In the genomic region with DNA sequence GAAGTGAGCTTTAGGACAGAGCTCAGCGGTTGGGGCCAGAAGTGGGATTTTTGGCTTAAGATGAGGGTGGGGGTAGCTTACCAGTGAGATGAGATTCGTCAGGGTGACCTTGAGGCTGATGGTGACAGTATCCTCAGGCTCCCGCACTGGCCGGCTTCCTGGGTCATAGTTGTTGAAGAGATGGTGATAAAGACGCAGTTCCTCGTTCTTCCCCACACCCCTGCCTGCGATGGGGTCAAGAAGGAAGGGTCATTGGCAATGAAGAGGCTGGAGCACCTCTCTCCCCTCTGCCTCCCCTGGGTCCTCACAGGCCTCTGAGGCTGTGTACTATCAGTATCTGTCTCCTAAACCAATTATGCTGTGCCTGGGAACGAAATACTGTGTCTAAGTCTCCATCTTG, we compare ENCODE assay signal across 14 cellular contexts. TPM values are rescaled to one million over a fixed set of nuclear protein-coding genes. Genes with fewer than 3 reads are reported as not detected.
DNase-seq lines count a peak whose midpoint lies in the region; ATAC-seq and TF ChIP-seq lines count a peak whose summit lies in the region.
"Had no signal": no experiment of that assay in that cellular context is flagged by ENCODE, and none has a peak within 500 bp of the region (broad histone marks: within the 10 kb centered on the region; RNA-seq: fewer than 3 reads in every experiment).

No MANE protein-coding gene starts in this region.

- no peaks in the 10 kb centered on the region for H3K9me3 ChIP-seq in T-helper 17 cell (ENCODE audit: control insufficient read depth, low read length, poor library complexity, severe bottlenecking)
- no peaks in the 10 kb centered on the region for H3K9me3 ChIP-seq in esophagus (ENCODE audit: control insufficient read depth in 2 of 2, insufficient read depth in 1 of 2, low read depth in 1 of 2, low read length in 1 of 2)
- H3K9me3 ChIP-seq in stomach, result no peaks in the 10 kb centered on the region
- H3K9me3 ChIP-seq in Peyer's patch, result no peaks in the 10 kb centered on the region
- H3K9me3 ChIP-seq in aorta (ENCODE audit: control insufficient read depth, low read length), result no peaks in the 10 kb centered on the region
- H3K9me3 ChIP-seq: thoracic aorta had no signal

- peaks cover 0 to 6% of the 10 kb centered on the region in 2 donors for H3K36me3 ChIP-seq in esophagus (ENCODE audit: control insufficient read depth in 2 of 2, insufficient read depth in 2 of 2, low read length in 1 of 2)
- peaks cover 0 to 2% (median under 1%) of the 10 kb centered on the region in 4 donors for H3K36me3 ChIP-seq in stomach
- H3K36me3 ChIP-seq in Peyer's patch, result no peaks in the 10 kb centered on the region
- no peaks in the 10 kb centered on the region for H3K36me3 ChIP-seq in aorta (ENCODE audit: control insufficient read depth in 1 of 2, insufficient read depth in 2 of 2, low read length in 1 of 2)
- H3K36me3 ChIP-seq: thoracic aorta had no signal

- H3K27ac Mint-ChIP-seq in T-helper 17 cell, result peak overlapping the region; percentile 45

- ATAC-seq in activated T-cell treated with anti-CD3 and anti-CD28 coated beads, Interleukin-2, amount 50 U/mL, for 4 hours, result no peak
- no peak for ATAC-seq in T-helper 17 cell
- no peak for ATAC-seq in aorta (ENCODE audit: low FRiP score)

- no peak for TF ChIP-seq POLR2A in stomach (IDR thresholded peaks at IDR 0.05)
- no peak for TF ChIP-seq POLR2A in Peyer's patch (IDR thresholded peaks at IDR 0.05)

- peaks cover 34% of the 10 kb centered on the region for H3K4me1 Mint-ChIP-seq in activated T-cell treated with anti-CD3 and anti-CD28 coated beads, Interleukin-2, amount 50 U/mL, for 4 hours (ENCODE audit: low read depth)
- H3K4me1 Mint-ChIP-seq in T-helper 17 cell, result peaks cover 31% of the 10 kb centered on the region

- H3K4me1 ChIP-seq in esophagus (ENCODE audit: control insufficient read depth in 2 of 2, insufficient read depth in 2 of 2, low read length in 1 of 2) (peaks cover 0 to 17% of the 10 kb centered on the region in 2 donors), stomach (peaks cover 20 to 54% (median 44%) of the 10 kb centered on the region in 4 donors), Peyer's patch (peaks cover 0 to 33% (median 18%) of the 10 kb centered on the region in 4 donors), aorta (ENCODE audit: control insufficient read depth in 1 of 2, insufficient read depth in 2 of 2, low read length in 2 of 2) (no peaks in the 10 kb centered on the region)

- peak overlapping the region; percentile 34 for H3K4me3 Mint-ChIP-seq in activated T-cell treated with anti-CD3 and anti-CD28 coated beads, Interleukin-2, amount 50 U/mL, for 4 hours
- no peak overlapping the region for H3K4me3 Mint-ChIP-seq in T-helper 17 cell

- 70 to 71% methylated on average over 8 of the region's 8 CpGs for WGBS in esophagus, 2 donors
- WGBS in stomach, 5 donors, result 48 to 69% (median 61%) methylated on average over 7 to 8 of the region's 8 CpGs
- 79 to 83% methylated on average over 8 of the region's 8 CpGs for WGBS in aorta, 2 donors

- TF ChIP-seq CTCF in stomach (IDR thresholded peaks at IDR 0.05) (no peak), Peyer's patch (IDR thresholded peaks at IDR 0.05) (no peak)

- no peaks in the 10 kb centered on the region for H3K9me3 Mint-ChIP-seq in activated T-cell treated with anti-CD3 and anti-CD28 coated beads, Interleukin-2, amount 50 U/mL, for 4 hours

- intact Hi-C loops in stomach (cut with DNase I; ENCODE audit: low total_unique reads), result loop anchor here (10.0 kb wide), 1 partner anchor 72 kb away; no protein-coding TSS in a partner anchor
- intact Hi-C loops in aorta (cut with DNase I), result loop anchor here (5.0 to 10.0 kb wide), 2 partner anchors 82 to 190 kb away; a partner anchor contains a TSS

- DNase-seq in activated T-cell treated with anti-CD3 and anti-CD28 coated beads, Interleukin-2, amount 50 U/mL, for 4 hours, result no peak
- DNase-seq in activated T-cell treated with anti-CD3 and anti-CD28 coated beads for 4 hours (no peak), T-helper 17 cell (no peak), stomach (no peak), Peyer's patch (no peak), aorta (no peak), NCI-H2029 (lab: John Stamatoyannopoulos, UW) (no peak)
- DNase-seq: Karpas-422 had no signal

- H3K4me3 ChIP-seq in esophagus (ENCODE audit: low read depth in 1 of 2, low read length in 2 of 2) (no peak overlapping the region), stomach (no peak overlapping the region), Peyer's patch (no peak overlapping the region), aorta (ENCODE audit: low read length in 2 of 2) (no peak overlapping the region)
- H3K4me3 ChIP-seq: thoracic aorta had no signal

- no peak for TF ChIP-seq EP300 in stomach (IDR thresholded peaks at IDR 0.05)

- H3K27me3 ChIP-seq in esophagus (ENCODE audit: control insufficient read depth in 1 of 2, insufficient read depth in 2 of 2, low read length in 2 of 2) (no peaks in the 10 kb centered on the region), stomach (peaks cover 0 to 44% (median 0%) of the 10 kb centered on the region in 3 donors), Peyer's patch (no peaks in the 10 kb centered on the region), aorta (ENCODE audit: control insufficient read depth in 1 of 2, insufficient read depth in 2 of 2, low read length in 1 of 2) (no peaks in the 10 kb centered on the region)

- no peaks in the 10 kb centered on the region for H3K36me3 Mint-ChIP-seq in activated T-cell treated with anti-CD3 and anti-CD28 coated beads, Interleukin-2, amount 50 U/mL, for 4 hours (ENCODE audit: insufficient read depth)
- no peaks in the 10 kb centered on the region for H3K36me3 Mint-ChIP-seq in T-helper 17 cell (ENCODE audit: low read depth)

- H3K27me3 Mint-ChIP-seq in activated T-cell treated with anti-CD3 and anti-CD28 coated beads, Interleukin-2, amount 50 U/mL, for 4 hours (ENCODE audit: low read depth), result no peaks in the 10 kb centered on the region
- H3K27me3 Mint-ChIP-seq in T-helper 17 cell, result no peaks in the 10 kb centered on the region

- H3K27ac ChIP-seq in esophagus (ENCODE audit: low read depth in 2 of 2, low read length in 1 of 2) (peak overlapping the region; percentile 38 to 85), stomach (peak overlapping the region in 3 of 5 donors; percentile 8 to 71 (median 30)), Peyer's patch (peak overlapping the region in 1 of 4 donors; percentile 46), aorta (ENCODE audit: low read depth in 1 of 2, low read length in 2 of 2) (no peak overlapping the region)
- H3K27ac ChIP-seq: thoracic aorta, VCaP had no signal

RNA-seq across cellular contexts. Expression of a gene that starts 0.4 kb away (rescaled TPM):
- total RNA-seq in activated T-cell treated with anti-CD3 and anti-CD28 coated beads, Interleukin-2, amount 50 U/mL, for 4 hours, result under 1 TPM; 0.18 to 0.71 (median 0.35) TPM
- total RNA-seq in T-helper 17 cell, result 1 to 10 TPM; 1.1 to 1.6 TPM
- under 1 TPM; 0.16 to 0.47 TPM for polyA plus RNA-seq in esophagus
- 1 to 10 TPM in 1 of 5 donors, under 1 TPM in 1, not detected in 3; 0.45 to 2.0 TPM for total RNA-seq in stomach
- 1 to 10 TPM in 1 of 3 donors, under 1 TPM in 2; 0.43 to 1.2 (median 0.93) TPM for polyA plus RNA-seq in stomach
- total RNA-seq in Peyer's patch, result not detected
- 1 to 10 TPM in 1 of 2 donors, under 1 TPM in 1; 0.84 to 1.6 TPM for total RNA-seq in aorta
- polyA plus RNA-seq in aorta, result under 1 TPM in 1 of 2 donors, not detected in 1; 0.61 TPM

RNA-seq across cellular contexts. Expression of a gene that starts 3.2 kb away (rescaled TPM):
- total RNA-seq in activated T-cell treated with anti-CD3 and anti-CD28 coated beads, Interleukin-2, amount 50 U/mL, for 4 hours, result 1 to 10 TPM; 1.5 to 3.6 (median 2.7) TPM
- 10 to 100 TPM; 10.7 to 12.8 TPM for total RNA-seq in T-helper 17 cell
- polyA plus RNA-seq in esophagus, result under 1 TPM; 0.58 to 0.71 TPM
- 1 to 10 TPM in 4 of 5 donors, not detected in 1; 1.4 to 6.6 (median 2.9) TPM for total RNA-seq in stomach
- 1 to 10 TPM in 2 of 3 donors, under 1 TPM in 1; 0.75 to 3.2 (median 2.4) TPM for polyA plus RNA-seq in stomach
- total RNA-seq in Peyer's patch, result 1 to 10 TPM in 2 of 4 donors, under 1 TPM in 2; 0.66 to 5.0 (median 1.5) TPM
- total RNA-seq in aorta, result 1 to 10 TPM; 2.5 to 2.9 TPM
- polyA plus RNA-seq in aorta, result 1 to 10 TPM in 1 of 2 donors, under 1 TPM in 1; 0.49 to 1.1 TPM

RNA-seq across cellular contexts. Expression of a gene that starts 29.5 kb away (rescaled TPM):
- under 1 TPM; 0.21 to 0.49 (median 0.25) TPM for total RNA-seq in activated T-cell treated with anti-CD3 and anti-CD28 coated beads, Interleukin-2, amount 50 U/mL, for 4 hours
- 10 to 100 TPM in 1 of 2 donors, 1 to 10 TPM in 1; 1.6 to 22.9 TPM for total RNA-seq in T-helper 17 cell
- under 1 TPM; 0.02 to 0.12 TPM for polyA plus RNA-seq in esophagus
- not detected for total RNA-seq in stomach
- polyA plus RNA-seq in stomach, result under 1 TPM in 1 of 3 donors, not detected in 2; 0.05 TPM
- not detected for total RNA-seq in Peyer's patch
- total RNA-seq in aorta, result under 1 TPM in 1 of 2 donors, not detected in 1; 0.19 TPM
- polyA plus RNA-seq in aorta, result under 1 TPM in 1 of 2 donors, not detected in 1; 0.08 TPM
- total RNA-seq: lung microvascular endothelial cell, pulmonary artery endothelial cell, thoracic aorta had no signal
- polyA plus RNA-seq: AG04450 had no signal

RNA-seq across cellular contexts. Expression of a gene that starts 37.3 kb away (rescaled TPM):
- 100 to 1,000 TPM in 1 of 3 donors, 10 to 100 TPM in 2; 89.7 to 102 (median 98.1) TPM for total RNA-seq in activated T-cell treated with anti-CD3 and anti-CD28 coated beads, Interleukin-2, amount 50 U/mL, for 4 hours
- total RNA-seq in T-helper 17 cell, result 10 to 100 TPM; 26.2 to 26.4 TPM
- 10 to 100 TPM; 18.3 to 43.4 TPM for polyA plus RNA-seq in esophagus
- 10 to 100 TPM; 25.2 to 73.5 (median 43.2) TPM for total RNA-seq in stomach
- polyA plus RNA-seq in stomach, result 10 to 100 TPM; 29.1 to 45.6 (median 40.9) TPM
- total RNA-seq in Peyer's patch, result 10 to 100 TPM; 30.5 to 84.1 (median 60.4) TPM
- 10 to 100 TPM; 28.3 to 29.5 TPM for total RNA-seq in aorta
- 10 to 100 TPM; 31.8 to 41.6 TPM for polyA plus RNA-seq in aorta

RNA-seq across cellular contexts. Expression of a gene that starts 37.5 kb away (rescaled TPM):
- 100 to 1,000 TPM; 121 to 140 (median 129) TPM for total RNA-seq in activated T-cell treated with anti-CD3 and anti-CD28 coated beads, Interleukin-2, amount 50 U/mL, for 4 hours
- total RNA-seq in T-helper 17 cell, result 10 to 100 TPM; 95.5 to 99.0 TPM
- polyA plus RNA-seq in esophagus, result 100 to 1,000 TPM in 1 of 2 donors, 10 to 100 TPM in 1; 79.5 to 149 TPM
- 10 to 100 TPM in 4 of 5 donors, 1 to 10 TPM in 1; 8.8 to 57.1 (median 33.9) TPM for total RNA-seq in stomach
- 100 to 1,000 TPM in 2 of 3 donors, 10 to 100 TPM in 1; 73.3 to 134 (median 112) TPM for polyA plus RNA-seq in stomach
- total RNA-seq in Peyer's patch, result 10 to 100 TPM; 57.8 to 92.1 (median 78.9) TPM
- total RNA-seq in aorta, result 10 to 100 TPM; 45.6 to 51.8 TPM
- 10 to 100 TPM; 39.3 to 89.3 TPM for polyA plus RNA-seq in aorta

Comparison
In these comparisons a context has a peak if more than half of its experiments do, and no peak if none do; other contexts are left out.
1. H3K27ac ChIP-seq: peak in esophagus (2 of 2) and stomach (3 of 5); none in aorta (0 of 2).